In genomic region chr9:133356391-133357091, GRCh38 we compare ENCODE assay signal across 8 cellular contexts. TPM values are rescaled to one million over a fixed set of nuclear protein-coding genes. Genes with fewer than 3 reads are reported as not detected.
A peak's percentile ranks its signal among the peaks of the same experiment; 100 is the strongest.
DNase-seq lines count a peak whose midpoint lies in the region; ATAC-seq lines count a peak whose summit lies in the region.

Gene SURF1, minus strand, starts transcription at chr9:133356487. Its CDS starts 34 bp downstream, at chr9:133356453.
Gene SURF2, plus strand, starts transcription at chr9:133356550. Its CDS starts 43 bp downstream, at chr9:133356593.

- H3K4me1 ChIP-seq in ectodermal cell (ENCODE audit: control insufficient read depth, insufficient read depth, low read length) = peaks cover 8% of the 10 kb centered on the region

- peaks cover 53% of the 10 kb centered on the region for H3K4me1 Mint-ChIP-seq in activated CD4-positive, alpha-beta memory T cell treated with anti-CD3 and anti-CD28 coated beads, Interleukin-2, amount 10 ng/mL, durations not matched to agents 7 days and 5 days

- ATAC-seq in HG03139 (IDR thresholded peaks at IDR 0.05; ENCODE audit: unreplicated experiment) = peak; percentile 53

- no peaks in the 10 kb centered on the region for H3K9me3 Mint-ChIP-seq in activated CD4-positive, alpha-beta memory T cell treated with anti-CD3 and anti-CD28 coated beads, Interleukin-2, amount 10 ng/mL, durations not matched to agents 7 days and 5 days

- H3K27ac ChIP-seq in ectodermal cell (ENCODE audit: insufficient read depth, low read depth, low read length, poor library complexity, severe bottlenecking) = no peak within 1 kb of the TSS

- H3K4me3 ChIP-seq in ectodermal cell (ENCODE audit: insufficient read depth, low read depth, low read length) = peak within 1 kb of the TSS; percentile 82

- H3K27me3 Mint-ChIP-seq in activated CD4-positive, alpha-beta memory T cell treated with anti-CD3 and anti-CD28 coated beads, Interleukin-2, amount 10 ng/mL, durations not matched to agents 7 days and 5 days = no peaks in the 10 kb centered on the region

- peak within 1 kb of the TSS; percentile 85 for H3K4me3 Mint-ChIP-seq in activated CD4-positive, alpha-beta memory T cell treated with anti-CD3 and anti-CD28 coated beads, Interleukin-2, amount 10 ng/mL, durations not matched to agents 7 days and 5 days

- peak within 1 kb of the TSS; percentile 83 for H3K27ac Mint-ChIP-seq in activated CD4-positive, alpha-beta memory T cell treated with anti-CD3 and anti-CD28 coated beads, Interleukin-2, amount 10 ng/mL, durations not matched to agents 7 days and 5 days

- CTCF ChIA-PET in activated CD4-positive, alpha-beta memory T cell treated with anti-CD3 and anti-CD28 coated beads, Interleukin-2, amount 10 ng/mL, durations not matched to agents 7 days and 5 days (lab: Charles Lee) = interaction anchor here (0.6 to 5.9 kb wide), 10 partner anchors 8 to 334 kb away, joined by 3 to 59 read pairs (median 4); partner anchors contain the start of genes MED22 and RPL7A

- H3K36me3 Mint-ChIP-seq in activated CD4-positive, alpha-beta memory T cell treated with anti-CD3 and anti-CD28 coated beads, Interleukin-2, amount 10 ng/mL, durations not matched to agents 7 days and 5 days (ENCODE audit: low read depth) = peaks cover 33% of the 10 kb centered on the region

- POLR2A ChIA-PET in activated CD4-positive, alpha-beta memory T cell treated with anti-CD3 and anti-CD28 coated beads, Interleukin-2, amount 10 ng/mL, durations not matched to agents 7 days and 5 days (lab: Charles Lee) = interaction anchor here (0.5 to 8.5 kb wide), 9 partner anchors 8 to 60 kb away, joined by 3 to 277 read pairs (median 10); partner anchors contain the start of genes MED22, REXO4, RPL7A and STKLD1

- H3K27me3 ChIP-seq in ectodermal cell (ENCODE audit: control insufficient read depth, insufficient read depth, low read length, poor library complexity, severe bottlenecking) = no peaks in the 10 kb centered on the region

- no peaks in the 10 kb centered on the region for H3K9me3 ChIP-seq in ectodermal cell (ENCODE audit: control insufficient read depth, low read length)

- H3K36me3 ChIP-seq in ectodermal cell (ENCODE audit: control insufficient read depth, insufficient read depth, low read length) = peaks cover 18% of the 10 kb centered on the region

- WGBS in ectodermal cell, 2 experiments = 0 to 1% methylated on average over 78 of the region's 78 CpGs

- peak; percentile 66 for DNase-seq in NK-92 treated with Interleukin-12 subunit alpha and Interleukin-12 subunit beta, amount 100 ng/mL, for 24 hours (lab: John Stamatoyannopoulos, UW)
- DNase-seq in NK-92 (lab: John Stamatoyannopoulos, UW; ENCODE audit: unreplicated experiment) (no peak), NCI-H748 (lab: John Stamatoyannopoulos, UW; ENCODE audit: unreplicated experiment) (peak; percentile 89), lung microvascular endothelial cell (ENCODE audit: low read depth in 2 of 2) (peak; percentile 42 to 70)
- peak; percentile 93 for DNase-seq in activated CD4-positive, alpha-beta memory T cell treated with anti-CD3 and anti-CD28 coated beads, Interleukin-2, amount 10 ng/mL, durations not matched to agents 7 days and 5 days
- peak; percentile 84 to 92 (median 85) for DNase-seq in stimulated activated CD4-positive, alpha-beta T cell treated with anti-CD3 and anti-CD28 coated beads, TNF-alpha, amount 100 ng/mL, for 24 hours (ENCODE audit: low read depth in 3 of 3)

RNA-seq across cellular contexts. Expression of gene SURF1, which starts in this region (rescaled TPM):
- total RNA-seq in activated CD4-positive, alpha-beta memory T cell treated with anti-CD3 and anti-CD28 coated beads, Interleukin-2, amount 10 ng/mL, durations not matched to agents 7 days and 5 days = 10 to 100 TPM; 33.8 to 37.6 TPM
- polyA plus RNA-seq in ectodermal cell (2013, experiment 1 of 4) = 32.7 TPM
- 42.1 TPM for polyA plus RNA-seq in ectodermal cell (2013, experiment 2 of 4)
- polyA plus RNA-seq in ectodermal cell (2013, experiment 3 of 4) = 33.4 TPM
- 38.6 TPM for polyA plus RNA-seq in ectodermal cell (2013, experiment 4 of 4)
- total RNA-seq in lung microvascular endothelial cell = 18.7 and 22.2 TPM in 2 replicates

RNA-seq across cellular contexts. Expression of gene SURF2, which starts in this region (rescaled TPM):
- 10 to 100 TPM; 10.2 TPM for total RNA-seq in activated CD4-positive, alpha-beta memory T cell treated with anti-CD3 and anti-CD28 coated beads, Interleukin-2, amount 10 ng/mL, durations not matched to agents 7 days and 5 days
- 23.1 TPM for polyA plus RNA-seq in ectodermal cell (2013, experiment 1 of 4)
- 24.9 TPM for polyA plus RNA-seq in ectodermal cell (2013, experiment 2 of 4)
- polyA plus RNA-seq in ectodermal cell (2013, experiment 3 of 4) = 33.5 TPM
- 30.2 TPM for polyA plus RNA-seq in ectodermal cell (2013, experiment 4 of 4)
- total RNA-seq in lung microvascular endothelial cell = 8.9 and 10.5 TPM in 2 replicates
